3 cellular contexts compared by ENCODE assay signal in the genomic region with DNA sequence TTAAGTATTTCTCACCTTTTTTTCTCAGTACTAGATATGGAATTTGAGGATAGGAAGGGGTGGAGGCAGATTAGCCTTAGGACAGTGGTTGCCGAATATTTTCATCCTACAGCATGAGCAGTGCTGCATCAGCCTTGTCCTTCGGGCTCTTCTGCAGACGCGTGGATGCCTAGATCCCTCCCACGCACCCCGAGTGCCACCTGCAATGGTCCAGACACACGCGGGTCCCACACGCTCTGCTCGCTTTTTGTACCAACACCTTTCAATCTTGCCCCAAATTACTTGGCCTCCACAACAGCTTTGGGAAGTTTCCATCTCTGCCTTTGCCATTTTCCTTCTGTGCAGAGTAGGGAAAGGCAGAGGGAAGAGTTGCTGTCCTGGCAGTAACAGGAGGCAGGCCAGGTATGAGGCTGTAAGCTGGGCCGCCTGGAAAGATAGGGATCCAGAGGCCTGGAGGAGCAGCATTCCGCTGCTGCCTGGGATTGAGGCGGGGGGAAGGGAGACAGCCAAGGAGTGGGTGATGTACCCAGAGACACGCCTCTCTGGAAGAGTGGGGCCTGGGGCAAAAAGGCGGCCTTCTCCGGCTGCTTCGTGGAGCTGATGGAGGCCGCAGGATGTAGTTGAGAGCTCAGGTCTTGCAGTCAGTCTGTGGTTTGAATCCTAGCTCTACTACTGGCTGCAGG.
TF ChIP-seq lines count a peak whose summit lies in the region.

No MANE protein-coding gene starts in this region.

TF ChIP-seq in SK-N-SH treated with all-trans-retinoic acid at 6 μM for 48 hours, 23 proteins besides CTCF, POLR2A, EP300 and RAD21 (continued from another document):
- TF ChIP-seq GLIS3 (CRISPR knock-in tag; IDR thresholded peaks at IDR 0.05), result no peak
- no peak for TF ChIP-seq TOX (CRISPR knock-in tag; IDR thresholded peaks at IDR 0.05; ENCODE audit: borderline replicate concordance)
- TF ChIP-seq, protein P1, sequence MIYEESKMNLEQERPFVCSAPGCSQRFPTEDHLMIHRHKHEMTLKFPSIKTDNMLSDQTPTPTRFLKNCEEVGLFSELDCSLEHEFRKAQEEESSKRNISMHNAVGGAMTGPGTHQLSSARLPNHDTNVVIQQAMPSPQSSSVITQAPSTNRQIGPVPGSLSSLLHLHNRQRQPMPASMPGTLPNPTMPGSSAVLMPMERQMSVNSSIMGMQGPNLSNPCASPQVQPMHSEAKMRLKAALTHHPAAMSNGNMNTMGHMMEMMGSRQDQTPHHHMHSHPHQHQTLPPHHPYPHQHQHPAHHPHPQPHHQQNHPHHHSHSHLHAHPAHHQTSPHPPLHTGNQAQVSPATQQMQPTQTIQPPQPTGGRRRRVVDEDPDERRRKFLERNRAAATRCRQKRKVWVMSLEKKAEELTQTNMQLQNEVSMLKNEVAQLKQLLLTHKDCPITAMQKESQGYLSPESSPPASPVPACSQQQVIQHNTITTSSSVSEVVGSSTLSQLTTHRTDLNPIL (CRISPR knock-in tag; IDR thresholded peaks at IDR 0.05; ENCODE audit: low read depth), result no peak
- no peak for TF ChIP-seq ZNF70 (CRISPR knock-in tag; IDR thresholded peaks at IDR 0.05)
- TF ChIP-seq ISL1 (CRISPR knock-in tag; IDR thresholded peaks at IDR 0.05), result no peak
- TF ChIP-seq OSR1 (CRISPR knock-in tag; IDR thresholded peaks at IDR 0.05), result no peak
- no peak for TF ChIP-seq RARB (CRISPR knock-in tag; IDR thresholded peaks at IDR 0.05)
- TF ChIP-seq ZFP3 (CRISPR knock-in tag; IDR thresholded peaks at IDR 0.05), result no peak
- TF ChIP-seq ZNF565 (CRISPR knock-in tag; conservative IDR thresholded peaks at IDR 0.05; ENCODE audit: low read depth), result no peak
- TF ChIP-seq TCF4 (CRISPR knock-in tag; IDR thresholded peaks at IDR 0.05; ENCODE audit: borderline replicate concordance), result no peak
- no peak for TF ChIP-seq ESRRG (CRISPR knock-in tag; IDR thresholded peaks at IDR 0.05)

TF ChIP-seq in SK-N-SH, 30 proteins besides CTCF, POLR2A, EP300 and RAD21 (continued from another document):
- TF ChIP-seq EZH2phosphoT487 (IDR thresholded peaks at IDR 0.05; ENCODE audit: borderline replicate concordance, low read depth) (no peak), SIN3A (IDR thresholded peaks at IDR 0.05; ENCODE audit: borderline replicate concordance, low read depth, low read length) (no peak), TEAD4 (IDR thresholded peaks at IDR 0.05; ENCODE audit: borderline replicate concordance, insufficient read depth) (no peak), RXRA (IDR thresholded peaks at IDR 0.05; ENCODE audit: borderline replicate concordance, low read depth) (no peak), GABPA (IDR thresholded peaks at IDR 0.05; ENCODE audit: low read depth) (no peak), NRF1 (IDR thresholded peaks at IDR 0.05; ENCODE audit: low read depth, low read length) (no peak), GATA2 (CRISPR knock-in tag; IDR thresholded peaks at IDR 0.05) (no peak), TAF1 (IDR thresholded peaks at IDR 0.05; ENCODE audit: borderline replicate concordance, low read depth, low read length) (no peak), ELF1 (IDR thresholded peaks at IDR 0.05) (no peak), FOXJ3 (CRISPR knock-in tag; IDR thresholded peaks at IDR 0.05) (no peak)
- TF ChIP-seq, protein P2, sequence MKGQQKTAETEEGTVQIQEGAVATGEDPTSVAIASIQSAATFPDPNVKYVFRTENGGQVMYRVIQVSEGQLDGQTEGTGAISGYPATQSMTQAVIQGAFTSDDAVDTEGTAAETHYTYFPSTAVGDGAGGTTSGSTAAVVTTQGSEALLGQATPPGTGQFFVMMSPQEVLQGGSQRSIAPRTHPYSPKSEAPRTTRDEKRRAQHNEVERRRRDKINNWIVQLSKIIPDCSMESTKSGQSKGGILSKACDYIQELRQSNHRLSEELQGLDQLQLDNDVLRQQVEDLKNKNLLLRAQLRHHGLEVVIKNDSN (IDR thresholded peaks at IDR 0.05; ENCODE audit: borderline replicate concordance, low read depth), result no peak
- TF ChIP-seq, protein P3, sequence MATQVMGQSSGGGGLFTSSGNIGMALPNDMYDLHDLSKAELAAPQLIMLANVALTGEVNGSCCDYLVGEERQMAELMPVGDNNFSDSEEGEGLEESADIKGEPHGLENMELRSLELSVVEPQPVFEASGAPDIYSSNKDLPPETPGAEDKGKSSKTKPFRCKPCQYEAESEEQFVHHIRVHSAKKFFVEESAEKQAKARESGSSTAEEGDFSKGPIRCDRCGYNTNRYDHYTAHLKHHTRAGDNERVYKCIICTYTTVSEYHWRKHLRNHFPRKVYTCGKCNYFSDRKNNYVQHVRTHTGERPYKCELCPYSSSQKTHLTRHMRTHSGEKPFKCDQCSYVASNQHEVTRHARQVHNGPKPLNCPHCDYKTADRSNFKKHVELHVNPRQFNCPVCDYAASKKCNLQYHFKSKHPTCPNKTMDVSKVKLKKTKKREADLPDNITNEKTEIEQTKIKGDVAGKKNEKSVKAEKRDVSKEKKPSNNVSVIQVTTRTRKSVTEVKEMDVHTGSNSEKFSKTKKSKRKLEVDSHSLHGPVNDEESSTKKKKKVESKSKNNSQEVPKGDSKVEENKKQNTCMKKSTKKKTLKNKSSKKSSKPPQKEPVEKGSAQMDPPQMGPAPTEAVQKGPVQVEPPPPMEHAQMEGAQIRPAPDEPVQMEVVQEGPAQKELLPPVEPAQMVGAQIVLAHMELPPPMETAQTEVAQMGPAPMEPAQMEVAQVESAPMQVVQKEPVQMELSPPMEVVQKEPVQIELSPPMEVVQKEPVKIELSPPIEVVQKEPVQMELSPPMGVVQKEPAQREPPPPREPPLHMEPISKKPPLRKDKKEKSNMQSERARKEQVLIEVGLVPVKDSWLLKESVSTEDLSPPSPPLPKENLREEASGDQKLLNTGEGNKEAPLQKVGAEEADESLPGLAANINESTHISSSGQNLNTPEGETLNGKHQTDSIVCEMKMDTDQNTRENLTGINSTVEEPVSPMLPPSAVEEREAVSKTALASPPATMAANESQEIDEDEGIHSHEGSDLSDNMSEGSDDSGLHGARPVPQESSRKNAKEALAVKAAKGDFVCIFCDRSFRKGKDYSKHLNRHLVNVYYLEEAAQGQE (IDR thresholded peaks at IDR 0.05; ENCODE audit: low read depth, low read length), result no peak

TF ChIP-seq in H1, 55 proteins besides CTCF, POLR2A, EP300 and RAD21:
- TF ChIP-seq HDAC6 (IDR thresholded peaks at IDR 0.05; ENCODE audit: low read depth, low read length) (no peak), EGR1 (IDR thresholded peaks at IDR 0.05; ENCODE audit: borderline replicate concordance, low read depth, low read length) (no peak), TEAD4 (IDR thresholded peaks at IDR 0.05; ENCODE audit: low read depth, low read length) (0 out of 2 replicates have a peak, but pooled peaks have one; percentile 47)
